Comparison of ENCODE assay signal across 36 cellular contexts in genomic region chr4:130714006-130714405, GRCh38.
"Had no signal": no experiment of that assay in that cellular context is flagged by ENCODE, and none has a peak within 500 bp of the region (broad histone marks: within the 10 kb centered on the region; RNA-seq: fewer than 3 reads in every experiment).

No MANE protein-coding gene starts in this region.

- H3K4me3 ChIP-seq: MG63 had no signal

- H3K9me3 ChIP-seq: MG63 had no signal

- H3K27me3 ChIP-seq: MG63 had no signal

- H3K36me3 ChIP-seq: MG63 had no signal

- DNase-seq: Karpas-422, Kasumi-1, MG63, MM.1S, MV-4-11, NCI-H1048, NCI-H1092, NCI-H1092 treated with DMSO at 0.1 percent for 48 hours, NCI-H1105, NCI-H1105 treated with DMSO at 0.1 percent for 48 hours, NCI-H1417, NCI-H1417 treated with DMSO at 0.1 percent for 48 hours, NCI-H1436, NCI-H1436 treated with DMSO at 0.1 percent for 48 hours, NCI-H146, NCI-H1694, NCI-H1694 treated with DMSO at 0.1 percent for 48 hours, NCI-H187, NCI-H187 treated with DMSO at 0.1 percent for 48 hours, NCI-H1930, NCI-H2029, NCI-H2029 treated with DMSO at 0.1 percent for 48 hours, NCI-H2081, NCI-H2081 treated with DMSO at 0.1 percent for 48 hours, NCI-H2107, NCI-H2171, NCI-H2171 treated with DMSO at 0.1 percent for 48 hours, NCI-H2227 treated with DMSO at 0.1 percent for 48 hours, NCI-H226, NCI-H345, NCI-H446, NCI-H446 treated with DMSO at 0.1 percent for 48 hours, NCI-H510A, NCI-H510A treated with DMSO at 0.1 percent for 48 hours, NCI-H524, NCI-H524 treated with DMSO at 0.1 percent for 48 hours had no signal
